1 cellular context compared by ENCODE assay signal in genomic region chr17:67717624-67718324, GRCh38.
TF ChIP-seq lines count a peak whose summit lies in the region.

TSS of gene NOL11 (plus strand) at chr17:67717936. CDS start at chr17:67717948, 12 bp downstream.

TF ChIP-seq in HepG2, 621 proteins besides CTCF, POLR2A, EP300 and RAD21 (continued from another document and continues in another):
- TF ChIP-seq HNF1A (IDR thresholded peaks at IDR 0.05; ENCODE audit: low read depth), result peak; percentile 66; the same call in 1 of the 2 replicates
- TF ChIP-seq HNF1A (CRISPR knock-in tag; IDR thresholded peaks at IDR 0.05; ENCODE audit: borderline replicate concordance), result peak; percentile 93
- TF ChIP-seq TCF7 (IDR thresholded peaks at IDR 0.05; ENCODE audit: low read depth), result no peak
- no peak for TF ChIP-seq FOXA1 (IDR thresholded peaks at IDR 0.05)
- TF ChIP-seq FOXA1 (CRISPR knock-in tag; IDR thresholded peaks at IDR 0.05), result peak; percentile 52
- peak; percentile 95 for TF ChIP-seq ZBTB3 (CRISPR knock-in tag; IDR thresholded peaks at IDR 0.05; ENCODE audit: borderline replicate concordance, low read depth)
- TF ChIP-seq DMAP1 (CRISPR knock-in tag; IDR thresholded peaks at IDR 0.05), result peak; percentile 90
- TF ChIP-seq ESRRA (CRISPR knock-in tag; IDR thresholded peaks at IDR 0.05; ENCODE audit: low read depth), result peak; percentile 79
- peak; percentile 28; the same call in 1 of the 2 replicates for TF ChIP-seq NR2F2 (IDR thresholded peaks at IDR 0.05; ENCODE audit: borderline replicate concordance, low read depth)
- TF ChIP-seq ZNF773 (CRISPR knock-in tag; IDR thresholded peaks at IDR 0.05; ENCODE audit: borderline replicate concordance), result no peak
- peak; percentile 84 for TF ChIP-seq ARID5B (CRISPR knock-in tag; IDR thresholded peaks at IDR 0.05)
- TF ChIP-seq FOXA3 (CRISPR knock-in tag; IDR thresholded peaks at IDR 0.05), result peak; percentile 84
- TF ChIP-seq CREM (IDR thresholded peaks at IDR 0.05), result peak; percentile 69
- TF ChIP-seq CREM (CRISPR knock-in tag; IDR thresholded peaks at IDR 0.05), result no peak
- peak; percentile 96 for TF ChIP-seq ZNF230 (CRISPR knock-in tag; IDR thresholded peaks at IDR 0.05)
- peak; percentile 69; the same call in 1 of the 2 replicates for TF ChIP-seq KAT7 (CRISPR knock-in tag; IDR thresholded peaks at IDR 0.05; ENCODE audit: borderline replicate concordance)
- TF ChIP-seq ZNF768 (CRISPR knock-in tag; IDR thresholded peaks at IDR 0.05), result peak; percentile 73
- peak; percentile 60; the same call in 1 of the 2 replicates for TF ChIP-seq ZNF225 (CRISPR knock-in tag; IDR thresholded peaks at IDR 0.05)
- TF ChIP-seq ZNF614 (CRISPR knock-in tag; IDR thresholded peaks at IDR 0.05; ENCODE audit: borderline replicate concordance), result peak; percentile 93
- TF ChIP-seq, protein P1, sequence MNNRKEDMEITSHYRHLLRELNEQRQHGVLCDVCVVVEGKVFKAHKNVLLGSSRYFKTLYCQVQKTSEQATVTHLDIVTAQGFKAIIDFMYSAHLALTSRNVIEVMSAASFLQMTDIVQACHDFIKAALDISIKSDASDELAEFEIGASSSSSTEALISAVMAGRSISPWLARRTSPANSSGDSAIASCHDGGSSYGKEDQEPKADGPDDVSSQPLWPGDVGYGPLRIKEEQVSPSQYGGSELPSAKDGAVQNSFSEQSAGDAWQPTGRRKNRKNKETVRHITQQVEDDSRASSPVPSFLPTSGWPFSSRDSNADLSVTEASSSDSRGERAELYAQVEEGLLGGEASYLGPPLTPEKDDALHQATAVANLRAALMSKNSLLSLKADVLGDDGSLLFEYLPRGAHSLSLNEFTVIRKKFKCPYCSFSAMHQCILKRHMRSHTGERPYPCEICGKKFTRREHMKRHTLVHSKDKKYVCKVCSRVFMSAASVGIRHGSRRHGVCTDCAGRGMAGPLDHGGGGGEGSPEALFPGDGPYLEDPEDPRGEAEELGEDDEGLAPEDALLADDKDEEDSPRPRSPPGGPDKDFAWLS (CRISPR knock-in tag; IDR thresholded peaks at IDR 0.05; ENCODE audit: borderline replicate concordance), result 0 out of 2 replicates have a peak, but pooled peaks have one; percentile 43
- TF ChIP-seq POLR2G (IDR thresholded peaks at IDR 0.05; ENCODE audit: low read depth, low read length), result peak; percentile 98
- TF ChIP-seq ZBTB25 (CRISPR knock-in tag; IDR thresholded peaks at IDR 0.05), result peak; percentile 91; the same call in 1 of the 2 replicates
- TF ChIP-seq ZNF883 (CRISPR knock-in tag; IDR thresholded peaks at IDR 0.05; ENCODE audit: not compliant biosample characterization), result peak; percentile 93
- peak; percentile 99 for TF ChIP-seq ELF1 (CRISPR knock-in tag; IDR thresholded peaks at IDR 0.05)
- TF ChIP-seq, protein P2, sequence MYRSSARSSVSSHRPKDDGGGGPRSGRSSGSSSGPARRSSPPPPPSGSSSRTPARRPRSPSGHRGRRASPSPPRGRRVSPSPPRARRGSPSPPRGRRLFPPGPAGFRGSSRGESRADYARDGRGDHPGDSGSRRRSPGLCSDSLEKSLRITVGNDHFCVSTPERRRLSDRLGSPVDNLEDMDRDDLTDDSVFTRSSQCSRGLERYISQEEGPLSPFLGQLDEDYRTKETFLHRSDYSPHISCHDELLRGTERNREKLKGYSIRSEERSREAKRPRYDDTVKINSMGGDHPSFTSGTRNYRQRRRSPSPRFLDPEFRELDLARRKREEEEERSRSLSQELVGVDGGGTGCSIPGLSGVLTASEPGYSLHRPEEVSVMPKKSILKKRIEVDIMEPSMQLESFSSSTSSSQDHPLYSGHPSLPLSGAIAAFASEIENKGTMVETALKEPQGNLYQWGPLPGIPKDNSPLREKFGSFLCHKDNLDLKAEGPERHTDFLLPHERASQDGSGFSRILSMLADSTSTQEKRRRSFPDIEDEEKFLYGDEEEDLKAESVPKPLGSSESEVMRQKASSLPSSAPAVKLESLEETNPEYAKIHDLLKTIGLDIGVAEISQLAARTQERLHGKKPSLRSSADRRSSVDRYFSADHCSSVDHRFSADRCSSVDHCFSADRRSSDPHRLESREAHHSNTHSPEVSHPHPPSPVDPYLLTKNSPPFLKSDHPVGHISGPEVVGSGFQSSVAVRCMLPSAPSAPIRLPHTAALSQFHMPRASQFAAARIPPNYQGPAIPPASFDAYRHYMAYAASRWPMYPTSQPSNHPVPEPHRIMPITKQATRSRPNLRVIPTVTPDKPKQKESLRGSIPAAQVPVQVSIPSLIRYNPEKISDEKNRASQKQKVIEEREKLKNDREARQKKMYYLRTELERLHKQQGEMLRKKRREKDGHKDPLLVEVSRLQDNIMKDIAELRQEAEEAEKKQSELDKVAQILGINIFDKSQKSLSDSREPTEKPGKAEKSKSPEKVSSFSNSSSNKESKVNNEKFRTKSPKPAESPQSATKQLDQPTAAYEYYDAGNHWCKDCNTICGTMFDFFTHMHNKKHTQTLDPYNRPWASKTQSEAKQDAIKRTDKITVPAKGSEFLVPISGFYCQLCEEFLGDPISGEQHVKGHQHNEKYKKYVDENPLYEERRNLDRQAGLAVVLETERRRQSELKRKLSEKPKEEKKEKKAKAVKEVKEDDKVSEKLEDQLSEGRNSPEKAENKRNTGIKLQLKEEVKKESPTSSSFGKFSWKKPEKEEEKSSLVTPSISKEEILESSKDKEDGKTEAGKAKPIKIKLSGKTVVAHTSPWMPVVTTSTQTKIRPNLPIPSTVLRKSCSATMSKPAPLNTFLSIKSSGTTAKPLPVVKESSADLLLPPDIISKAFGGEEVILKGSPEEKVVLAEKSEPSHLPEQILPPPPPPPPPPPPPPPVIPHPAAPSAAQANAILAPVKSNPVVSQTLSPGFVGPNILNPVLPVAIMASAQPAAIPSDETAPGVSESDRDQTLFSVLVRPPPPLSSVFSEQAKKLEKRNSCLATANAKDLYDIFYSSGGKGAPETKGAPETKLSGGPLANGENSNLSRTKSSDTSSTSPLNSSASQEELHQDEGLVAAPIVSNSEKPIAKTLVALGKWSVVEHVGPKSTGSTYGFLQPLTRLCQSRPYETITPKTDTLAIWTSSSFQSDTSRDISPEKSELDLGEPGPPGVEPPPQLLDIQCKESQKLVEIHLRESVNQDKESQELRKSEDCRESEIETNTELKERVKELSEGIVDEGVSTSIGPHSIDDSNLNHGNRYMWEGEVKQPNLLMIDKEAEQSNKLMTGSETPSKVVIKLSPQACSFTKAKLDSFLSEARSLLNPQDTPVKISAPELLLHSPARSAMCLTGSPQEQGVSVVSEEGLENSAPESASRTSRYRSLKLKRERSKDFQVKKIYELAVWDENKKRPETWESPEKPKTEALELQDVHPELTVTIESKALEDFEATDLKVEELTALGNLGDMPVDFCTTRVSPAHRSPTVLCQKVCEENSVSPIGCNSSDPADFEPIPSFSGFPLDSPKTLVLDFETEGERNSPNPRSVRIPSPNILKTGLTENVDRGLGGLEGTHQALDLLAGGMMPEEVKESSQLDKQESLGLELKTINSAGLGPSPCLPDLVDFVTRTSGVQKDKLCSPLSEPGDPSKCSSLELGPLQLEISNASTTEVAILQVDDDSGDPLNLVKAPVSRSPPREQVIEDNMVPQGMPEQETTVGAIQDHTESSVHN (CRISPR knock-in tag; IDR thresholded peaks at IDR 0.05), result no peak
- no peak for TF ChIP-seq MED13 (CRISPR knock-in tag; IDR thresholded peaks at IDR 0.05)
- peak; percentile 94 for TF ChIP-seq ZNF362 (CRISPR knock-in tag; IDR thresholded peaks at IDR 0.05; ENCODE audit: borderline replicate concordance)
- TF ChIP-seq ZNF33B (CRISPR knock-in tag; IDR thresholded peaks at IDR 0.05), result peak; percentile 89
- TF ChIP-seq, protein P3, sequence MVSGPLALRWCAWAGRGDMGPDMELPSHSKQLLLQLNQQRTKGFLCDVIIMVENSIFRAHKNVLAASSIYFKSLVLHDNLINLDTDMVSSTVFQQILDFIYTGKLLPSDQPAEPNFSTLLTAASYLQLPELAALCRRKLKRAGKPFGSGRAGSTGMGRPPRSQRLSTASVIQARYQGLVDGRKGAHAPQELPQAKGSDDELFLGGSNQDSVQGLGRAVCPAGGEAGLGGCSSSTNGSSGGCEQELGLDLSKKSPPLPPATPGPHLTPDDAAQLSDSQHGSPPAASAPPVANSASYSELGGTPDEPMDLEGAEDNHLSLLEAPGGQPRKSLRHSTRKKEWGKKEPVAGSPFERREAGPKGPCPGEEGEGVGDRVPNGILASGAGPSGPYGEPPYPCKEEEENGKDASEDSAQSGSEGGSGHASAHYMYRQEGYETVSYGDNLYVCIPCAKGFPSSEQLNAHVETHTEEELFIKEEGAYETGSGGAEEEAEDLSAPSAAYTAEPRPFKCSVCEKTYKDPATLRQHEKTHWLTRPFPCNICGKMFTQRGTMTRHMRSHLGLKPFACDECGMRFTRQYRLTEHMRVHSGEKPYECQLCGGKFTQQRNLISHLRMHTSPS (CRISPR knock-in tag; IDR thresholded peaks at IDR 0.05; ENCODE audit: low read depth), result no peak
- no peak for TF ChIP-seq CENPX (CRISPR knock-in tag; IDR thresholded peaks at IDR 0.05)
- no peak for TF ChIP-seq NR2F6 (IDR thresholded peaks at IDR 0.05)
- peak; percentile 78 for TF ChIP-seq NR2F6 (CRISPR knock-in tag; IDR thresholded peaks at IDR 0.05)
